8 cellular contexts compared by ENCODE assay signal in the genomic region with DNA sequence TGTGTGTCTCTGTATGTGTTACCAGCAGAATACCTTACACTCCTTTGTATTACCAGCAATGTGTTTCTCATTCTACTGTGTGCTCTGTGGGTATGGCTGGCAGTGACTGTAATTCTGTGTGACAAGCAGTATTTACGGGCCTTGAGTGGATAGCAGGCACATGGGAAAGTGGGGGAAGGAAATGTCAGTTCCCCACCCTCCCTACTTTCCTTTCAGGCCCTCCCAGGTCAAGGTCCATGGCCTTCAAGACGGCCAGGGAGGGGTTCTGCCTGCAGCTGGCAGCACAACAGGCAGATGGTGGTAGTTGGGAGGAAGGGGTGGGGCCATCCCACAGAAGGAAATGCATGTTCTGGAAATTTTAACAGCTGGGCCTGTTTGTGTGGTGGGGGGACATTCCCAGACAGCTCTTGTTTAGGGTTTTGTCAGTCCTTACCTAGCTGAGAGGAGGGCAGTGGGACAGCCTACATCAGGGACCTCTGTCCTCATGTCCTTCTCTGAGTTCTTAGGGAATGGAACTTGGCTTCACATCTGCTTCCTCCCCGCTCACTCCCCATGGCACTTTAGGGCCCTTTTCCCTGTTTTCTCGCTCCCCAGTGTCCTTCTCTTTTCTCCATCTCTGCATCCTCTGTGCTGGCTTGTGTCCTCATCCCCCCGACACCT. TPM values are rescaled to one million over a fixed set of nuclear protein-coding genes. Genes with fewer than 3 reads are reported as not detected.
A peak's percentile ranks its signal among the peaks of the same experiment; 100 is the strongest.
DNase-seq lines count a peak whose midpoint lies in the region; ATAC-seq and TF ChIP-seq lines count a peak whose summit lies in the region.
"Had no signal": no experiment of that assay in that cellular context is flagged by ENCODE, and none has a peak within 500 bp of the region (broad histone marks: within the 10 kb centered on the region; RNA-seq: fewer than 3 reads in every experiment).

No MANE protein-coding gene starts in this region.

- WGBS in spleen, 5 donors, result 38 to 53% (median 45%) methylated on average over 5 of the region's 5 CpGs

- no peaks in the 10 kb centered on the region; the same call in 2 of the 3 replicates for H3K36me3 Mint-ChIP-seq in GM23338 (ENCODE audit: low read depth)

- H3K4me2 ChIP-seq in GM23338, result no peak overlapping the region

- H3K9me3 ChIP-seq in WERI-Rb-1 (ENCODE audit: severe bottlenecking), result no peaks in the 10 kb centered on the region
- no peaks in the 10 kb centered on the region for H3K9me3 ChIP-seq in left ventricle myocardium inferior (replicated peaks)
- H3K9me3 ChIP-seq in spleen, result no peaks in the 10 kb centered on the region

- H3K4me1 Mint-ChIP-seq in GM23338, result peaks cover 32% of the 10 kb centered on the region

- no peaks in the 10 kb centered on the region for H3K27me3 ChIP-seq in GM23338 (ENCODE audit: insufficient read depth)
- no peaks in the 10 kb centered on the region for H3K27me3 ChIP-seq in WERI-Rb-1 (ENCODE audit: insufficient read depth, low read depth, severe bottlenecking)
- H3K27me3 ChIP-seq in left ventricle myocardium inferior (ENCODE audit: low read depth), result no peaks in the 10 kb centered on the region
- no peaks in the 10 kb centered on the region for H3K27me3 ChIP-seq in spleen (replicated peaks in 1 of 7)

- H3K4me1 ChIP-seq in GM23338 (ENCODE audit: insufficient read depth) (0 out of 2 replicates have a peak, but pooled peaks cover 6% of the 10 kb centered on the region), left ventricle myocardium inferior (peaks cover 50% of the 10 kb centered on the region), spleen (peaks cover 69 to 92% (median 84%) of the 10 kb centered on the region in 6 donors)

- H3K79me2 ChIP-seq in GM23338 (replicated peaks; ENCODE audit: insufficient read depth), result no peaks in the 10 kb centered on the region

- no peak overlapping the region for H2AFZ ChIP-seq in GM23338

- peaks cover 5% of the 10 kb centered on the region for H3K27me3 Mint-ChIP-seq in GM23338 (ENCODE audit: insufficient read depth, low read depth, poor library complexity)

- H3K4me3 ChIP-seq in GM23338 (no peak overlapping the region), WERI-Rb-1 (ENCODE audit: low read depth, low read length) (no peak overlapping the region), left ventricle myocardium inferior (no peak overlapping the region), spleen (no peak overlapping the region)

- H4K20me1 ChIP-seq in GM23338 (replicated peaks; ENCODE audit: insufficient read depth), result no peaks in the 10 kb centered on the region

- H3K36me3 ChIP-seq in GM23338 (ENCODE audit: insufficient read depth) (no peaks in the 10 kb centered on the region), WERI-Rb-1 (no peaks in the 10 kb centered on the region), left ventricle myocardium inferior (no peaks in the 10 kb centered on the region), spleen (peaks cover 0 to 5% (median 2%) of the 10 kb centered on the region in 6 donors)

- H3K9me3 Mint-ChIP-seq in GM23338, result no peaks in the 10 kb centered on the region; the same call in 2 of the 3 replicates

- H3K27ac Mint-ChIP-seq in GM23338, result peak overlapping the region; percentile 3; the same call in 1 of the 2 replicates

- intact Hi-C loops in left ventricle myocardium inferior (cut with micrococcal nuclease), result no loop called here
- intact Hi-C loops in spleen (cut with DNase I; ENCODE audit: low total_unique reads), result no loop called here

- no peak for DNase-seq in GM23338 (ENCODE audit: low spot score)
- peak; percentile 19 for DNase-seq in WERI-Rb-1
- DNase-seq in left ventricle myocardium inferior, result peak; percentile 61
- DNase-seq in spleen, result no peak
- DNase-seq in DMS79 treated with DMSO at 0.1 percent for 48 hours (lab: John Stamatoyannopoulos, UW), result no peak
- DNase-seq: stimulated activated CD4-positive, alpha-beta T cell treated with anti-CD3 and anti-CD28 coated beads, Interleukin-4, amount 100 ng/mL, for 4 hours had no signal

- ATAC-seq in GM23338 (no peak; the same call in 2 of the 3 replicates), HG03045 (IDR thresholded peaks at IDR 0.05; ENCODE audit: unreplicated experiment) (no peak), GM18519 (IDR thresholded peaks at IDR 0.05; ENCODE audit: low FRiP score, unreplicated experiment) (no peak)

- H3F3A ChIP-seq in GM23338 (replicated peaks; ENCODE audit: low read depth), result no peaks in the 10 kb centered on the region

- no peak for TF ChIP-seq POLR2A in spleen (IDR thresholded peaks at IDR 0.05)

- H3K4me3 Mint-ChIP-seq in GM23338, result no peak overlapping the region

- H3K27ac ChIP-seq in GM23338 (ENCODE audit: low read depth) (no peak overlapping the region), WERI-Rb-1 (no peak overlapping the region), left ventricle myocardium inferior (replicated peaks) (peak overlapping the region; percentile 73), spleen (peak overlapping the region; percentile 54 to 92 (median 84))

- TF ChIP-seq CTCF in GM23338 (conservative IDR thresholded peaks at IDR 0.05; ENCODE audit: low read depth in 2 of 2) (no peak), WERI-Rb-1 (IDR thresholded peaks at IDR 0.05; ENCODE audit: low read depth, low read length) (no peak), left ventricle myocardium inferior (IDR thresholded peaks at IDR 0.05; ENCODE audit: borderline replicate concordance) (no peak), spleen (IDR thresholded peaks at IDR 0.05 in 8 of 11, conservative IDR thresholded peaks at IDR 0.05 in 3 of 11) (no peak)

- H3K9me2 ChIP-seq in GM23338 (ENCODE audit: insufficient read depth), result no peaks in the 10 kb centered on the region

TF ChIP-seq in GM23338, 12 proteins besides CTCF, POLR2A, EP300 and RAD21 (continues in another document):
- TF ChIP-seq JUNB (IDR thresholded peaks at IDR 0.05; ENCODE audit: unreplicated experiment), result no peak
- TF ChIP-seq, protein P1, sequence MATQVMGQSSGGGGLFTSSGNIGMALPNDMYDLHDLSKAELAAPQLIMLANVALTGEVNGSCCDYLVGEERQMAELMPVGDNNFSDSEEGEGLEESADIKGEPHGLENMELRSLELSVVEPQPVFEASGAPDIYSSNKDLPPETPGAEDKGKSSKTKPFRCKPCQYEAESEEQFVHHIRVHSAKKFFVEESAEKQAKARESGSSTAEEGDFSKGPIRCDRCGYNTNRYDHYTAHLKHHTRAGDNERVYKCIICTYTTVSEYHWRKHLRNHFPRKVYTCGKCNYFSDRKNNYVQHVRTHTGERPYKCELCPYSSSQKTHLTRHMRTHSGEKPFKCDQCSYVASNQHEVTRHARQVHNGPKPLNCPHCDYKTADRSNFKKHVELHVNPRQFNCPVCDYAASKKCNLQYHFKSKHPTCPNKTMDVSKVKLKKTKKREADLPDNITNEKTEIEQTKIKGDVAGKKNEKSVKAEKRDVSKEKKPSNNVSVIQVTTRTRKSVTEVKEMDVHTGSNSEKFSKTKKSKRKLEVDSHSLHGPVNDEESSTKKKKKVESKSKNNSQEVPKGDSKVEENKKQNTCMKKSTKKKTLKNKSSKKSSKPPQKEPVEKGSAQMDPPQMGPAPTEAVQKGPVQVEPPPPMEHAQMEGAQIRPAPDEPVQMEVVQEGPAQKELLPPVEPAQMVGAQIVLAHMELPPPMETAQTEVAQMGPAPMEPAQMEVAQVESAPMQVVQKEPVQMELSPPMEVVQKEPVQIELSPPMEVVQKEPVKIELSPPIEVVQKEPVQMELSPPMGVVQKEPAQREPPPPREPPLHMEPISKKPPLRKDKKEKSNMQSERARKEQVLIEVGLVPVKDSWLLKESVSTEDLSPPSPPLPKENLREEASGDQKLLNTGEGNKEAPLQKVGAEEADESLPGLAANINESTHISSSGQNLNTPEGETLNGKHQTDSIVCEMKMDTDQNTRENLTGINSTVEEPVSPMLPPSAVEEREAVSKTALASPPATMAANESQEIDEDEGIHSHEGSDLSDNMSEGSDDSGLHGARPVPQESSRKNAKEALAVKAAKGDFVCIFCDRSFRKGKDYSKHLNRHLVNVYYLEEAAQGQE (IDR thresholded peaks at IDR 0.05; ENCODE audit: unreplicated experiment), result no peak
- TF ChIP-seq STAT1 (IDR thresholded peaks at IDR 0.05; ENCODE audit: unreplicated experiment), result no peak
- TF ChIP-seq, protein P2, sequence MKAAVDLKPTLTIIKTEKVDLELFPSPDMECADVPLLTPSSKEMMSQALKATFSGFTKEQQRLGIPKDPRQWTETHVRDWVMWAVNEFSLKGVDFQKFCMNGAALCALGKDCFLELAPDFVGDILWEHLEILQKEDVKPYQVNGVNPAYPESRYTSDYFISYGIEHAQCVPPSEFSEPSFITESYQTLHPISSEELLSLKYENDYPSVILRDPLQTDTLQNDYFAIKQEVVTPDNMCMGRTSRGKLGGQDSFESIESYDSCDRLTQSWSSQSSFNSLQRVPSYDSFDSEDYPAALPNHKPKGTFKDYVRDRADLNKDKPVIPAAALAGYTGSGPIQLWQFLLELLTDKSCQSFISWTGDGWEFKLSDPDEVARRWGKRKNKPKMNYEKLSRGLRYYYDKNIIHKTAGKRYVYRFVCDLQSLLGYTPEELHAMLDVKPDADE (IDR thresholded peaks at IDR 0.05), result no peak
- TF ChIP-seq ZNF114 (CRISPR knock-in tag; IDR thresholded peaks at IDR 0.05), result no peak
- TF ChIP-seq ZNF331 (CRISPR knock-in tag; IDR thresholded peaks at IDR 0.05; ENCODE audit: low read depth), result no peak
- TF ChIP-seq EZH2 (IDR thresholded peaks at IDR 0.05; ENCODE audit: low read depth, unreplicated experiment), result no peak
- no peak for TF ChIP-seq NANOG (IDR thresholded peaks at IDR 0.05; ENCODE audit: borderline replicate concordance)
- TF ChIP-seq POLR2AphosphoS5 (IDR thresholded peaks at IDR 0.05; ENCODE audit: low read depth), result no peak
- TF ChIP-seq EZH2phosphoT487 (IDR thresholded peaks at IDR 0.05; ENCODE audit: unreplicated experiment), result no peak
- no peak for TF ChIP-seq CREB1 (CRISPR knock-in tag; IDR thresholded peaks at IDR 0.05; ENCODE audit: low read depth)

RNA-seq across cellular contexts. Expression of a gene that starts 14.6 kb away (rescaled TPM):
- total RNA-seq in GM23338 (2014; rRNA removed; shearing (Covaris generic)), result 29.6 and 35.8 TPM in 2 replicates
- polyA plus RNA-seq in GM23338 (2016; fragmentation: Nextera tagmentation; extraction: Ambion mirVana) (10.3 and 12.2 TPM in 2 replicates), spleen (100 to 1,000 TPM in 1 of 3 donors, 10 to 100 TPM in 2; 67.7 to 149 (median 95.9) TPM)
- total RNA-seq in left ventricle myocardium inferior (131 TPM), spleen (100 to 1,000 TPM; 179 to 260 (median 218) TPM)

Comparison
In these comparisons a context has a peak if more than half of its experiments do, and no peak if none do; other contexts are left out.
1. DNase-seq: peak in WERI-Rb-1 (single experiment) and left ventricle myocardium inferior (single experiment); none in GM23338 (single experiment), spleen (single experiment) and DMS79 treated with DMSO at 0.1 percent for 48 hours (single experiment).
2. H3K27ac ChIP-seq: peak in left ventricle myocardium inferior (single experiment) and spleen (8 of 8); none in GM23338 (single experiment) and WERI-Rb-1 (single experiment).